ENCODE assay signal across 2 cellular contexts in the genomic region with DNA sequence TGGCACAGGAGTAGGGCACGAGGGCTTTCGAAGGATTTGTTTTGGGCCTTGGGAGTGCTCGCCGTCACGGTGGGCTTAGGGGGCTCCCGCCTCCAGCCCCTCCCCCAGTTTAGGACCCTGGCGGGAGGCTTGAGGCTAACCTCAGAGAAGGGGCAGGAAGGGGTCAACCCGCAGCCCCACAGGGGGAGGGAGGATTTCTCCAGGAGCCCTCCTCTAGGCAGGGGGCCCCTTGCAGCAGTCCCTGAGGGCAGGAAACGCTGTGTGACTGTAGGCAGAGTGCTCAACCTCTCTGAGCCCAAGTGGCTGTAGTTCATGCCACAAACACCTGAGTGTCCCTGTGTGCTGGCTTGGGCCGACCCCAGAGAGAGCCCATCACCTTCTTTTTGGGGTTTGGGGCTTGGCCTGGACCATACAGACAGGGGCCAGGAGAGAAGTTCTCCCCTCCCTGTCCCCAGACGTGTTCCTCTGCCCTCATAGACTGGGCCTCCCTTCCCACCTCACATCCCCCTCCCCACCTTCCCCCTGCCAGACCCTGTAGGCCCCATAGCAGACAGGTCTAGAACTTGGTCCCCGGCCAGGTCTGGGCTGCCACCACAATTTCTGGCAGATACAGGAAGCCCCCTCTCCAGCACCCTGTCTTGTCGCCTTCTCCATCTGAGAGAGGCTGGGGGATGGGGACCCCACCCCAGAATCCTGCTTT.
TF ChIP-seq lines count a peak whose summit lies in the region.

No MANE protein-coding gene starts in this region.

TF ChIP-seq in SK-N-SH, 30 proteins besides CTCF, POLR2A, EP300 and RAD21 (continued from another document):
- TF ChIP-seq, protein P1, sequence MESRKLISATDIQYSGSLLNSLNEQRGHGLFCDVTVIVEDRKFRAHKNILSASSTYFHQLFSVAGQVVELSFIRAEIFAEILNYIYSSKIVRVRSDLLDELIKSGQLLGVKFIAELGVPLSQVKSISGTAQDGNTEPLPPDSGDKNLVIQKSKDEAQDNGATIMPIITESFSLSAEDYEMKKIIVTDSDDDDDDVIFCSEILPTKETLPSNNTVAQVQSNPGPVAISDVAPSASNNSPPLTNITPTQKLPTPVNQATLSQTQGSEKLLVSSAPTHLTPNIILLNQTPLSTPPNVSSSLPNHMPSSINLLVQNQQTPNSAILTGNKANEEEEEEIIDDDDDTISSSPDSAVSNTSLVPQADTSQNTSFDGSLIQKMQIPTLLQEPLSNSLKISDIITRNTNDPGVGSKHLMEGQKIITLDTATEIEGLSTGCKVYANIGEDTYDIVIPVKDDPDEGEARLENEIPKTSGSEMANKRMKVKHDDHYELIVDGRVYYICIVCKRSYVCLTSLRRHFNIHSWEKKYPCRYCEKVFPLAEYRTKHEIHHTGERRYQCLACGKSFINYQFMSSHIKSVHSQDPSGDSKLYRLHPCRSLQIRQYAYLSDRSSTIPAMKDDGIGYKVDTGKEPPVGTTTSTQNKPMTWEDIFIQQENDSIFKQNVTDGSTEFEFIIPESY (IDR thresholded peaks at IDR 0.05; ENCODE audit: borderline replicate concordance, low read depth), result no peak
- no peak for TF ChIP-seq FOXM1 (IDR thresholded peaks at IDR 0.05; ENCODE audit: low read depth)
TF ChIP-seq in SK-N-SH: peak in this region for 0.

TF ChIP-seq in SK-N-SH treated with all-trans-retinoic acid at 6 μM for 48 hours, 23 proteins besides CTCF, POLR2A, EP300 and RAD21 (continued from another document):
- TF ChIP-seq, protein P2, sequence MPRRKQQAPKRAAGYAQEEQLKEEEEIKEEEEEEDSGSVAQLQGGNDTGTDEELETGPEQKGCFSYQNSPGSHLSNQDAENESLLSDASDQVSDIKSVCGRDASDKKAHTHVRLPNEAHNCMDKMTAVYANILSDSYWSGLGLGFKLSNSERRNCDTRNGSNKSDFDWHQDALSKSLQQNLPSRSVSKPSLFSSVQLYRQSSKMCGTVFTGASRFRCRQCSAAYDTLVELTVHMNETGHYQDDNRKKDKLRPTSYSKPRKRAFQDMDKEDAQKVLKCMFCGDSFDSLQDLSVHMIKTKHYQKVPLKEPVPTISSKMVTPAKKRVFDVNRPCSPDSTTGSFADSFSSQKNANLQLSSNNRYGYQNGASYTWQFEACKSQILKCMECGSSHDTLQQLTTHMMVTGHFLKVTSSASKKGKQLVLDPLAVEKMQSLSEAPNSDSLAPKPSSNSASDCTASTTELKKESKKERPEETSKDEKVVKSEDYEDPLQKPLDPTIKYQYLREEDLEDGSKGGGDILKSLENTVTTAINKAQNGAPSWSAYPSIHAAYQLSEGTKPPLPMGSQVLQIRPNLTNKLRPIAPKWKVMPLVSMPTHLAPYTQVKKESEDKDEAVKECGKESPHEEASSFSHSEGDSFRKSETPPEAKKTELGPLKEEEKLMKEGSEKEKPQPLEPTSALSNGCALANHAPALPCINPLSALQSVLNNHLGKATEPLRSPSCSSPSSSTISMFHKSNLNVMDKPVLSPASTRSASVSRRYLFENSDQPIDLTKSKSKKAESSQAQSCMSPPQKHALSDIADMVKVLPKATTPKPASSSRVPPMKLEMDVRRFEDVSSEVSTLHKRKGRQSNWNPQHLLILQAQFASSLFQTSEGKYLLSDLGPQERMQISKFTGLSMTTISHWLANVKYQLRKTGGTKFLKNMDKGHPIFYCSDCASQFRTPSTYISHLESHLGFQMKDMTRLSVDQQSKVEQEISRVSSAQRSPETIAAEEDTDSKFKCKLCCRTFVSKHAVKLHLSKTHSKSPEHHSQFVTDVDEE (CRISPR knock-in tag; IDR thresholded peaks at IDR 0.05), result no peak
- TF ChIP-seq ZNF565 (CRISPR knock-in tag; conservative IDR thresholded peaks at IDR 0.05; ENCODE audit: low read depth) (no peak), PPARA (CRISPR knock-in tag; IDR thresholded peaks at IDR 0.05; ENCODE audit: borderline replicate concordance) (no peak), CSDC2 (CRISPR knock-in tag; IDR thresholded peaks at IDR 0.05) (no peak)
